In genomic region chr12:92078167-92079053, GRCh38 we compare ENCODE assay signal across 8 cellular contexts.
DNase-seq lines count a peak whose midpoint lies in the region; ATAC-seq and TF ChIP-seq lines count a peak whose summit lies in the region.

No MANE protein-coding gene starts in this region.

- DNase-seq in activated CD8-positive, alpha-beta T cell treated with anti-CD3 and anti-CD28 coated beads for 36 hours, result no peak
- DNase-seq in activated CD8-positive, alpha-beta T cell treated with anti-CD3 and anti-CD28 coated beads, Interleukin-2, amount 10 ng/mL, durations not matched to agents 7 days and 5 days, result no peak
- peak; percentile 98 for DNase-seq in T1000 (lab: John Stamatoyannopoulos, UW)
- DNase-seq in glomerular visceral epithelial cell (ENCODE audit: extremely low spot score), result peak; percentile 49
- peak; percentile 100 for DNase-seq in stromal cell of bone marrow (ENCODE audit: low read depth)
- DNase-seq in NOMO-1 (lab: John Stamatoyannopoulos, UW; ENCODE audit: unreplicated experiment in 2 of 2), result no peak

- H3K4me1 Mint-ChIP-seq in activated CD8-positive, alpha-beta T cell treated with anti-CD3 and anti-CD28 coated beads for 36 hours (ENCODE audit: low read depth), result peaks cover 72% of the 10 kb centered on the region
- peaks cover 46% of the 10 kb centered on the region for H3K4me1 Mint-ChIP-seq in activated CD8-positive, alpha-beta T cell treated with anti-CD3 and anti-CD28 coated beads, Interleukin-2, amount 10 ng/mL, durations not matched to agents 7 days and 5 days (ENCODE audit: low read depth)

- no peak overlapping the region for H3K4me3 Mint-ChIP-seq in activated CD8-positive, alpha-beta T cell treated with anti-CD3 and anti-CD28 coated beads for 36 hours
- no peak overlapping the region for H3K4me3 Mint-ChIP-seq in activated CD8-positive, alpha-beta T cell treated with anti-CD3 and anti-CD28 coated beads, Interleukin-2, amount 10 ng/mL, durations not matched to agents 7 days and 5 days

- ATAC-seq in activated CD8-positive, alpha-beta T cell treated with anti-CD3 and anti-CD28 coated beads for 36 hours, result peak; percentile 70
- no peak for ATAC-seq in activated CD8-positive, alpha-beta T cell treated with anti-CD3 and anti-CD28 coated beads, Interleukin-2, amount 10 ng/mL, durations not matched to agents 7 days and 5 days
- ATAC-seq in HG02852 (IDR thresholded peaks at IDR 0.05; ENCODE audit: unreplicated experiment) (no peak), HG03135 (IDR thresholded peaks at IDR 0.05; ENCODE audit: unreplicated experiment) (no peak)

- no peak for TF ChIP-seq CTCF in activated CD8-positive, alpha-beta T cell treated with anti-CD3 and anti-CD28 coated beads for 36 hours (IDR thresholded peaks at IDR 0.05)

- H3K27me3 Mint-ChIP-seq in activated CD8-positive, alpha-beta T cell treated with anti-CD3 and anti-CD28 coated beads for 36 hours, result no peaks in the 10 kb centered on the region
- no peaks in the 10 kb centered on the region for H3K27me3 Mint-ChIP-seq in activated CD8-positive, alpha-beta T cell treated with anti-CD3 and anti-CD28 coated beads, Interleukin-2, amount 10 ng/mL, durations not matched to agents 7 days and 5 days (ENCODE audit: low read depth)

- POLR2A ChIA-PET in activated CD8-positive, alpha-beta T cell treated with anti-CD3 and anti-CD28 coated beads for 36 hours (lab: Charles Lee), result interaction anchor here (0.6 to 1.5 kb wide), 3 partner anchors 13 to 67 kb away, joined by 3 to 5 read pairs (median 5); partner anchors contain the start of gene BTG1
- POLR2A ChIA-PET in activated CD8-positive, alpha-beta T cell treated with anti-CD3 and anti-CD28 coated beads, Interleukin-2, amount 10 ng/mL, durations not matched to agents 7 days and 5 days (lab: Charles Lee), result interaction anchor here (0.6 to 1.3 kb wide), 3 partner anchors 13 to 67 kb away, joined by 3 read pairs; partner anchors contain the start of gene BTG1

- H3K27ac Mint-ChIP-seq in activated CD8-positive, alpha-beta T cell treated with anti-CD3 and anti-CD28 coated beads for 36 hours, result peak overlapping the region; percentile 83
- H3K27ac Mint-ChIP-seq in activated CD8-positive, alpha-beta T cell treated with anti-CD3 and anti-CD28 coated beads, Interleukin-2, amount 10 ng/mL, durations not matched to agents 7 days and 5 days, result no peak overlapping the region

- CTCF ChIA-PET in activated CD8-positive, alpha-beta T cell treated with anti-CD3 and anti-CD28 coated beads for 36 hours (lab: Charles Lee), result interaction anchor here (0.7 kb wide), 1 partner anchor 28 kb away, joined by 3 read pairs; no protein-coding TSS in a partner anchor
- CTCF ChIA-PET in activated CD8-positive, alpha-beta T cell treated with anti-CD3 and anti-CD28 coated beads, Interleukin-2, amount 10 ng/mL, durations not matched to agents 7 days and 5 days (lab: Charles Lee), result interaction anchor here (1.1 kb wide), 1 partner anchor 42 kb away, joined by 4 read pairs; no protein-coding TSS in a partner anchor

- peaks cover 11% of the 10 kb centered on the region for H3K36me3 Mint-ChIP-seq in activated CD8-positive, alpha-beta T cell treated with anti-CD3 and anti-CD28 coated beads for 36 hours (ENCODE audit: low read depth)
- H3K36me3 Mint-ChIP-seq in activated CD8-positive, alpha-beta T cell treated with anti-CD3 and anti-CD28 coated beads, Interleukin-2, amount 10 ng/mL, durations not matched to agents 7 days and 5 days (ENCODE audit: low read depth), result peaks cover 4% of the 10 kb centered on the region

- intact Hi-C loops in activated CD8-positive, alpha-beta T cell treated with anti-CD3 and anti-CD28 coated beads for 36 hours (cut with micrococcal nuclease), result no loop called here

- peaks cover 1% of the 10 kb centered on the region for H3K9me3 Mint-ChIP-seq in activated CD8-positive, alpha-beta T cell treated with anti-CD3 and anti-CD28 coated beads for 36 hours
- no peaks in the 10 kb centered on the region for H3K9me3 Mint-ChIP-seq in activated CD8-positive, alpha-beta T cell treated with anti-CD3 and anti-CD28 coated beads, Interleukin-2, amount 10 ng/mL, durations not matched to agents 7 days and 5 days (ENCODE audit: insufficient read depth)

Comparison
In these comparisons a context has a peak if more than half of its experiments do, and no peak if none do; other contexts are left out.
1. DNase-seq: peak in T1000 (single experiment), glomerular visceral epithelial cell (single experiment) and stromal cell of bone marrow (single experiment); none in activated CD8-positive, alpha-beta T cell treated with anti-CD3 and anti-CD28 coated beads for 36 hours (single experiment), activated CD8-positive, alpha-beta T cell treated with anti-CD3 and anti-CD28 coated beads, Interleukin-2, amount 10 ng/mL, durations not matched to agents 7 days and 5 days (single experiment) and NOMO-1 (0 of 2).